21 cellular contexts compared by ENCODE assay signal in the genomic region with DNA sequence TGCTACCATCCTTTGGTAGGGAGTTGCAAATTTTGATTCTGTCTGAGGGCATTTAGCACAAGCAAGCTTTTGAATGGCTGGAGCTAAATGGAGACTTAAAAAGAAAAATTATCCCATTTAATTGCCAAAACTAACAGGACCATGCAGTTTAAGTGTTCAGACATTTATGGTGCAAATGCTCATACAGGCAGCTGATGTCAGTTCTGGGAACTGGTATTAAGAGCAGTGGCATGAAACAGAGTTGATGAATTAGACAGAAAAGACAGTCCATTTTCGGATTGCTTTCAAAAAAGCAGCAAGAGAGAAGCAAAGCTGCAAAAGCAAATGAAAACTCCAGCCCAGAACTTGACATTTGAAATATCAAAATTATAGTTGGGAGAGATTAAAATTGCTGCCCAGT. TPM values are rescaled to one million over a fixed set of nuclear protein-coding genes. Genes with fewer than 3 reads are reported as not detected.
DNase-seq lines count a peak whose midpoint lies in the region; ATAC-seq and TF ChIP-seq lines count a peak whose summit lies in the region.
"Had no signal": no experiment of that assay in that cellular context is flagged by ENCODE, and none has a peak within 500 bp of the region (broad histone marks: within the 10 kb centered on the region; RNA-seq: fewer than 3 reads in every experiment).

No MANE protein-coding gene starts in this region.

- H3K4me3 Mint-ChIP-seq in osteocyte (ENCODE audit: unreplicated experiment), result peak overlapping the region; percentile 49
- H3K4me3 Mint-ChIP-seq in activated T-cell treated with anti-CD3 and anti-CD28 coated beads, Interleukin-2, amount 50 U/mL, for 24 hours, result no peak overlapping the region
- H3K4me3 Mint-ChIP-seq: CD4-positive, alpha-beta T cell; GM23338 had no signal

- peaks cover 5% of the 10 kb centered on the region for H3K9me3 Mint-ChIP-seq in osteocyte (ENCODE audit: unreplicated experiment)
- no peaks in the 10 kb centered on the region for H3K9me3 Mint-ChIP-seq in activated T-cell treated with anti-CD3 and anti-CD28 coated beads, Interleukin-2, amount 50 U/mL, for 24 hours
- H3K9me3 Mint-ChIP-seq: CD4-positive, alpha-beta T cell; GM23338 had no signal

- H3K27ac ChIP-seq in SK-N-MC, result peak overlapping the region; percentile 28; the same call in 1 of the 2 replicates
- H3K27ac ChIP-seq in esophagus muscularis mucosa (replicated peaks in 1 of 4), result peak overlapping the region in 3 of 4 donors; percentile 25 to 60 (median 44)
- H3K27ac ChIP-seq in thoracic aorta, result peak overlapping the region; percentile 64 to 80

- peaks cover 18% of the 10 kb centered on the region for H3K36me3 Mint-ChIP-seq in osteocyte (ENCODE audit: unreplicated experiment)
- H3K36me3 Mint-ChIP-seq in activated T-cell treated with anti-CD3 and anti-CD28 coated beads, Interleukin-2, amount 50 U/mL, for 24 hours (ENCODE audit: low read depth), result no peaks in the 10 kb centered on the region

- no peaks in the 10 kb centered on the region for H3K27me3 Mint-ChIP-seq in osteocyte (ENCODE audit: unreplicated experiment)
- peaks cover 3% of the 10 kb centered on the region for H3K27me3 Mint-ChIP-seq in activated T-cell treated with anti-CD3 and anti-CD28 coated beads, Interleukin-2, amount 50 U/mL, for 24 hours

- no peak for ATAC-seq in thoracic aorta (ENCODE audit: insufficient number of reproducible peaks, low FRiP score, low read depth)
- ATAC-seq: GM12878, GM23338, HCT116, Panc1 had no signal

- DNase-seq in SK-N-MC (ENCODE audit: low read depth, low spot score) (no peak), esophagus muscularis mucosa (ENCODE audit: extremely low spot score) (no peak), osteocyte (ENCODE audit: extremely low spot score, unreplicated experiment) (no peak), thoracic aorta (ENCODE audit: low spot score) (no peak), SIG-M5 (lab: John Stamatoyannopoulos, UW) (no peak), NK-92 (lab: John Stamatoyannopoulos, UW; ENCODE audit: unreplicated experiment) (no peak), amniotic stem cell (lab: John Stamatoyannopoulos, UW) (no peak)
- no peak for DNase-seq in activated T-cell treated with anti-CD3 and anti-CD28 coated beads, Interleukin-2, amount 50 U/mL, for 24 hours
- DNase-seq: CD4-positive, alpha-beta T cell; DMS153; EL; IMR-90; NCI-H1417; NCI-H187; NCI-H526 had no signal

- H3K9me3 ChIP-seq in SK-N-MC (ENCODE audit: low read depth, low read length) (no peaks in the 10 kb centered on the region), esophagus muscularis mucosa (no peaks in the 10 kb centered on the region), thoracic aorta (no peaks in the 10 kb centered on the region)

- no peaks in the 10 kb centered on the region for H3K4me1 Mint-ChIP-seq in osteocyte (ENCODE audit: unreplicated experiment)
- no peaks in the 10 kb centered on the region for H3K4me1 Mint-ChIP-seq in activated T-cell treated with anti-CD3 and anti-CD28 coated beads, Interleukin-2, amount 50 U/mL, for 24 hours (ENCODE audit: low read depth)
- H3K4me1 Mint-ChIP-seq: GM23338 had no signal

- no peak overlapping the region; the same call in 1 of the 2 replicates for H3K4me3 ChIP-seq in SK-N-MC
- no peak overlapping the region for H3K4me3 ChIP-seq in esophagus muscularis mucosa
- H3K4me3 ChIP-seq in thoracic aorta, result peak overlapping the region; percentile 70
- H3K4me3 ChIP-seq: GM12878, GM23338 had no signal

- H3K36me3 ChIP-seq in SK-N-MC (ENCODE audit: insufficient read depth, low read length) (peaks cover 5% of the 10 kb centered on the region; the same call in 1 of the 2 replicates), esophagus muscularis mucosa (peaks cover 0 to 9% (median 4%) of the 10 kb centered on the region in 4 donors), thoracic aorta (no peaks in the 10 kb centered on the region)

- no peak for TF ChIP-seq EP300 in esophagus muscularis mucosa (IDR thresholded peaks at IDR 0.05)

- TF ChIP-seq CTCF in esophagus muscularis mucosa (IDR thresholded peaks at IDR 0.05) (no peak), osteocyte (IDR thresholded peaks at IDR 0.05) (no peak), thoracic aorta (IDR thresholded peaks at IDR 0.05) (no peak)

- peak overlapping the region; percentile 83 for H3K27ac Mint-ChIP-seq in osteocyte (ENCODE audit: unreplicated experiment)
- H3K27ac Mint-ChIP-seq in activated T-cell treated with anti-CD3 and anti-CD28 coated beads, Interleukin-2, amount 50 U/mL, for 24 hours, result no peak overlapping the region
- H3K27ac Mint-ChIP-seq: CD4-positive, alpha-beta T cell; GM23338 had no signal

- H3K27me3 ChIP-seq in esophagus muscularis mucosa, result no peaks in the 10 kb centered on the region
- H3K27me3 ChIP-seq in thoracic aorta (replicated peaks; ENCODE audit: insufficient read depth), result no peaks in the 10 kb centered on the region

- 50% methylated on average over 1 of the region's 1 CpG for WGBS in esophagus muscularis mucosa

- TF ChIP-seq POLR2A in esophagus muscularis mucosa (IDR thresholded peaks at IDR 0.05; ENCODE audit: low read depth), result no peak

- peak overlapping the region; percentile 12 for H3K9ac ChIP-seq in SK-N-MC (ENCODE audit: insufficient read length)

- H3K4me1 ChIP-seq in esophagus muscularis mucosa (peaks cover 0 to 29% (median 25%) of the 10 kb centered on the region in 4 donors), thoracic aorta (ENCODE audit: control insufficient read depth in 1 of 2, low read depth in 2 of 2) (peaks cover 7 to 47% of the 10 kb centered on the region in 2 donors)

- intact Hi-C loops in esophagus muscularis mucosa (cut with DNase I), result no loop called here

RNA-seq across cellular contexts. Expression of gene SCRG1, which starts 1.3 kb away (rescaled TPM):
- total RNA-seq in esophagus muscularis mucosa (1 to 10 TPM; 2.3 to 3.0 (median 2.7) TPM), osteocyte (2.2 and 2.6 TPM in 2 replicates), thoracic aorta (1 to 10 TPM; 6.9 to 9.7 TPM)
- total RNA-seq: A172; CD4-positive, alpha-beta T cell; GM12878; GM23338; M059J had no signal

RNA-seq across cellular contexts. Expression of gene SAP30, which starts 26.9 kb away (rescaled TPM):
- total RNA-seq in esophagus muscularis mucosa, result 10 to 100 TPM; 39.6 to 56.2 (median 43.7) TPM
- total RNA-seq in osteocyte, result 21.8 and 22.8 TPM in 2 replicates
- total RNA-seq in thoracic aorta, result 10 to 100 TPM; 56.9 to 61.7 TPM
